Comparison of ENCODE assay signal across 11 cellular contexts in the genomic region with DNA sequence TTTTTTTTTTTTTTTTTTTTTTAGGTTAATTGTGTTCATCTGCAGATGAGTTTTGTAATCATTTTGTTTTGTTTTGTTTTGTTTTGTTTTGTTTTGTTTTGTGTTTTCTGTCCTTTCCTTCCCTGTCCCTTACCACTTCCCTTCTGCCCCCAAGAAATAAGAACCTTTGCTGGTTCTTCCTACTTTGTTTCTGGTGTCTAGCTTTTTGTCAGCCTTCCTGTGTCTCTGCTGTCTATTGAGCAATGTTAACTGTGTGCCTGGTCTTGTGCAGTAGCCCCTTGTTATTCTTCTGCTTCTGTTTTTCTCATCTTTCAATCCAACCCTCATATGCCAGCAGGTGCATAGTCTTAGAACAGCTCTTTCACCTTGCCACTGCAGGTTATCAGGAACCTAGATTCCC.
"Had no signal": no experiment of that assay in that cellular context is flagged by ENCODE, and none has a peak within 500 bp of the region (broad histone marks: within the 10 kb centered on the region; RNA-seq: fewer than 3 reads in every experiment).

No MANE protein-coding gene starts in this region.

- H3K27me3 ChIP-seq: brain microvascular endothelial cell, neural progenitor cell, pancreas, stomach had no signal

- DNase-seq: brain microvascular endothelial cell; cerebellar nuclear complex; dermis blood vessel endothelial cell; hippocampal formation; kidney glomerular epithelial cell; lower lobe of right lung; pancreas; stimulated activated CD4-positive, alpha-beta T cell treated with anti-CD3 and anti-CD28 coated beads, Interleukin-4, amount 100 ng/mL, for 4 hours; stomach had no signal

- H3K36me3 ChIP-seq: neural progenitor cell, pancreas had no signal

- H3K4me3 ChIP-seq: lower lobe of right lung, neural progenitor cell, pancreas, stomach, thoracic aorta had no signal

- H3K27ac ChIP-seq: brain microvascular endothelial cell, lower lobe of right lung, neural progenitor cell, pancreas, stomach, thoracic aorta had no signal

- H3K4me1 ChIP-seq: pancreas had no signal

- H3K9me3 ChIP-seq: lower lobe of right lung, pancreas, stomach, thoracic aorta had no signal
